ENCODE assay signal across 1 cellular context in the genomic region with DNA sequence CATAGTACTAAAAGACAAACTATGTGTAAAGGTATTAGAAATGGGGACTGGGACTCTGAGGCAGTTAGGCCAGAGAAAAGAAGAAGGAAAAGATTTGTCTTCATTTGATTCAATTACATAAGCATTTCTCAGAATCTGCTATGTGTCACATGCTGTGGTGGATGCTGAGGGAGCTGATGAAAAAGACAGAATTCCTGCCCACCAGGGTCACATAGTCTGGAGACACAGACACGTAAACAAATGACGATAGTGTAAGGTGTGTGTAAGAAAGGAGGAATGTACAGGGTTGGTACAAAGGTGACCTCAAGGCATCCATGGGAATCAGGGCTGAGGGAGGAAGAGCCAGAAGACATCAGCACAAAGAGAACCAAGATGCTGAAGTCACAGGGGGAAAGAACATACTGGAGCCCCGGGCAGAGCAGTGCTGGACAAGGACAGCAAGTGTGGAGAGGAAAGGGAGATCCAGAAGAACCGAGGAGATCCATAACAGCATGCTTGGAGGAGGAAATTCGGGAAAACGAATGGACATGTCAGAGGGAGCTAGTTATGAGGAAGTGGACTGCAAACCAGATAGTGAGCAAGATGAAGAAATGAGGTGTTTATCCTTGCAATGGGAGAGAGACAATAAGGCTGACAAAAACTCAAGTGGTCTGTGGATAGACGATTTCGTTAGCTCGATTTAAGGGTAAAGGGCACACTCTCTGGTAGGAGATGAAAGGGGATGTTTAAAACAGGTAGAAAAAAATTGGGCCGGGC.
TF ChIP-seq lines count a peak whose summit lies in the region.

No MANE protein-coding gene starts in this region.

TF ChIP-seq in IMR-90, 13 proteins besides CTCF, POLR2A, EP300 and RAD21:
- no peak for TF ChIP-seq SMC3 (IDR thresholded peaks at IDR 0.05; ENCODE audit: low read depth, low read length)
- peak; percentile 46; the same call in 1 of the 2 replicates for TF ChIP-seq BHLHE40 (IDR thresholded peaks at IDR 0.05; ENCODE audit: low read depth, low read length)
- TF ChIP-seq MAFK (IDR thresholded peaks at IDR 0.05; ENCODE audit: low read depth, low read length), result no peak; the same call in 1 of the 2 replicates
- no peak for TF ChIP-seq RFX5 (IDR thresholded peaks at IDR 0.05; ENCODE audit: low read depth, low read length)
- TF ChIP-seq NFE2L2 (IDR thresholded peaks at IDR 0.05; ENCODE audit: low read depth, low read length), result 0 out of 2 replicates have a peak, but pooled peaks have one; percentile 28
- peak; percentile 63; the same call in 1 of the 2 replicates for TF ChIP-seq FOS (IDR thresholded peaks at IDR 0.05; ENCODE audit: low read depth, low read length)
- no peak for TF ChIP-seq RCOR1 (IDR thresholded peaks at IDR 0.05; ENCODE audit: insufficient replicate concordance, low read length)
- TF ChIP-seq CEBPB (IDR thresholded peaks at IDR 0.05; ENCODE audit: low read depth, low read length), result peak; percentile 34; the same call in 1 of the 2 replicates
- TF ChIP-seq, protein P1, sequence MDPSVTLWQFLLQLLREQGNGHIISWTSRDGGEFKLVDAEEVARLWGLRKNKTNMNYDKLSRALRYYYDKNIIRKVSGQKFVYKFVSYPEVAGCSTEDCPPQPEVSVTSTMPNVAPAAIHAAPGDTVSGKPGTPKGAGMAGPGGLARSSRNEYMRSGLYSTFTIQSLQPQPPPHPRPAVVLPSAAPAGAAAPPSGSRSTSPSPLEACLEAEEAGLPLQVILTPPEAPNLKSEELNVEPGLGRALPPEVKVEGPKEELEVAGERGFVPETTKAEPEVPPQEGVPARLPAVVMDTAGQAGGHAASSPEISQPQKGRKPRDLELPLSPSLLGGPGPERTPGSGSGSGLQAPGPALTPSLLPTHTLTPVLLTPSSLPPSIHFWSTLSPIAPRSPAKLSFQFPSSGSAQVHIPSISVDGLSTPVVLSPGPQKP (IDR thresholded peaks at IDR 0.05; ENCODE audit: borderline replicate concordance, low read depth, low read length), result no peak
- TF ChIP-seq MAZ (IDR thresholded peaks at IDR 0.05; ENCODE audit: borderline replicate concordance, low read depth, low read length), result no peak
- TF ChIP-seq, protein P2, sequence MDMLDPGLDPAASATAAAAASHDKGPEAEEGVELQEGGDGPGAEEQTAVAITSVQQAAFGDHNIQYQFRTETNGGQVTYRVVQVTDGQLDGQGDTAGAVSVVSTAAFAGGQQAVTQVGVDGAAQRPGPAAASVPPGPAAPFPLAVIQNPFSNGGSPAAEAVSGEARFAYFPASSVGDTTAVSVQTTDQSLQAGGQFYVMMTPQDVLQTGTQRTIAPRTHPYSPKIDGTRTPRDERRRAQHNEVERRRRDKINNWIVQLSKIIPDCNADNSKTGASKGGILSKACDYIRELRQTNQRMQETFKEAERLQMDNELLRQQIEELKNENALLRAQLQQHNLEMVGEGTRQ (IDR thresholded peaks at IDR 0.05; ENCODE audit: low read depth, low read length), result peak; percentile 71
- no peak for TF ChIP-seq CHD1 (IDR thresholded peaks at IDR 0.05; ENCODE audit: low read depth, low read length)
- no peak for TF ChIP-seq MXI1 (IDR thresholded peaks at IDR 0.05; ENCODE audit: borderline replicate concordance, low read depth, low read length)
TF ChIP-seq in IMR-90: peak in this region for 5.
